In the genomic region with DNA sequence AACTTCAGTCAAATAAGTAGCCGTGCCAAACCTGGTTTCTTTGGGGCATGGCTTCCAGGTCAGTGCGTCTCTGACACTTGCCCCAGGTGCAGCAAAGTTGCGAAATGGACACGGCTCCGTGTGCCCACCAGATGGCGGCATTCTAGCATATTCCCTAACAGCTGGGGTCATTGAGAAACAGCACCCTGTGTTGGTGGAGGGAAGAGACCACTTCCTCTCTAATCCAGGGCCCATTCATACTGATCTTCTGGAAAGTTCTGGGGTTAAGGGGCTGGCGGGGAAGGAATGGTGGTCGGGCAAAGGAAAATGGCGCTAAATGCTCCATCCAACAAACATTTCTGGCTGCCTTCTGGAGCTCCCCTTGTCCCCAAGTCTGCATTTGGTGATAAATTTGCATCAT, we compare ENCODE assay signal across 9 cellular contexts.
DNase-seq lines count a peak whose midpoint lies in the region; ATAC-seq and TF ChIP-seq lines count a peak whose summit lies in the region.
"Had no signal": no experiment of that assay in that cellular context is flagged by ENCODE, and none has a peak within 500 bp of the region (broad histone marks: within the 10 kb centered on the region; RNA-seq: fewer than 3 reads in every experiment).

No MANE protein-coding gene starts in this region.

- H3K4me1 ChIP-seq in Loucy (ENCODE audit: insufficient read depth, low read length, poor library complexity, severe bottlenecking): no peaks in the 10 kb centered on the region

- H3K4me2 ChIP-seq in Loucy (ENCODE audit: low read depth, low read length, poor library complexity, severe bottlenecking): no peak overlapping the region

- no peaks in the 10 kb centered on the region for H3K36me3 Mint-ChIP-seq in T-helper 2 cell treated with Interferon-gamma antibody and Interleukin-4, amounts not matched to agents 5 μg/mL and 100 μg/mL, for 36 hours (ENCODE audit: low read depth)
- H3K36me3 Mint-ChIP-seq in brain: no peaks in the 10 kb centered on the region
- H3K36me3 Mint-ChIP-seq: activated naive CD4-positive, alpha-beta T cell treated with anti-CD3 and anti-CD28 coated beads, Interleukin-2, amount 50 U/mL, for 72 hours had no signal

- no peak overlapping the region for H3K4me3 Mint-ChIP-seq in T-helper 2 cell treated with Interferon-gamma antibody and Interleukin-4, amounts not matched to agents 5 μg/mL and 100 μg/mL, for 36 hours
- H3K4me3 Mint-ChIP-seq in brain: no peak overlapping the region

- no peak overlapping the region for H3K4me3 ChIP-seq in Loucy (ENCODE audit: low read length, poor library complexity, severe bottlenecking)

- no peaks in the 10 kb centered on the region for H4K20me1 ChIP-seq in Loucy (ENCODE audit: insufficient read depth, low read length, poor library complexity, severe bottlenecking)

- H2AFZ ChIP-seq in Loucy (ENCODE audit: low read length): no peak overlapping the region

- no peaks in the 10 kb centered on the region for H3K79me2 ChIP-seq in Loucy (ENCODE audit: insufficient read depth, low read length)

- peaks cover 7% of the 10 kb centered on the region for H3K27me3 Mint-ChIP-seq in T-helper 2 cell treated with Interferon-gamma antibody and Interleukin-4, amounts not matched to agents 5 μg/mL and 100 μg/mL, for 36 hours (ENCODE audit: low read depth)
- H3K27me3 Mint-ChIP-seq in brain: peaks cover 3% of the 10 kb centered on the region

- H3K27ac Mint-ChIP-seq in T-helper 2 cell treated with Interferon-gamma antibody and Interleukin-4, amounts not matched to agents 5 μg/mL and 100 μg/mL, for 36 hours: no peak overlapping the region
- H3K27ac Mint-ChIP-seq in brain: no peak overlapping the region
- H3K27ac Mint-ChIP-seq: activated naive CD4-positive, alpha-beta T cell treated with anti-CD3 and anti-CD28 coated beads, Interleukin-2, amount 50 U/mL, for 72 hours had no signal

- no peaks in the 10 kb centered on the region for H3K36me3 ChIP-seq in Loucy (ENCODE audit: insufficient read depth, low read length)

- TF ChIP-seq CTCF in Loucy (conservative IDR thresholded peaks at IDR 0.05; ENCODE audit: low read length): peak; percentile 91
- TF ChIP-seq CTCF in brain (conservative IDR thresholded peaks at IDR 0.05): peak; percentile 82 to 90

- H3K9me3 Mint-ChIP-seq in T-helper 2 cell treated with Interferon-gamma antibody and Interleukin-4, amounts not matched to agents 5 μg/mL and 100 μg/mL, for 36 hours: no peaks in the 10 kb centered on the region
- H3K9me3 Mint-ChIP-seq in brain: no peaks in the 10 kb centered on the region
- H3K9me3 Mint-ChIP-seq: activated naive CD4-positive, alpha-beta T cell treated with anti-CD3 and anti-CD28 coated beads, Interleukin-2, amount 50 U/mL, for 72 hours had no signal

- H3K9me2 ChIP-seq in Loucy (replicated peaks; ENCODE audit: low read depth, low read length): no peaks in the 10 kb centered on the region

- no peak overlapping the region for H3K9ac ChIP-seq in Loucy (ENCODE audit: low read depth, low read length, poor library complexity, severe bottlenecking)

- ATAC-seq in GM18868 (IDR thresholded peaks at IDR 0.05; ENCODE audit: unreplicated experiment) (no peak), HG02938 (IDR thresholded peaks at IDR 0.05; ENCODE audit: unreplicated experiment) (no peak)

- H3K9me3 ChIP-seq in Loucy (ENCODE audit: insufficient read depth, low read depth, low read length): no peaks in the 10 kb centered on the region

- H3F3A ChIP-seq in Loucy (ENCODE audit: low read depth): no peaks in the 10 kb centered on the region

- no peaks in the 10 kb centered on the region for H3K4me1 Mint-ChIP-seq in T-helper 2 cell treated with Interferon-gamma antibody and Interleukin-4, amounts not matched to agents 5 μg/mL and 100 μg/mL, for 36 hours (ENCODE audit: low read depth)
- peaks cover 7% of the 10 kb centered on the region for H3K4me1 Mint-ChIP-seq in brain

- H3K27me3 ChIP-seq in Loucy (ENCODE audit: insufficient read depth, low read length, poor library complexity, severe bottlenecking): no peaks in the 10 kb centered on the region

- DNase-seq in ELF-1 (ENCODE audit: low read depth, low spot score) (peak; percentile 84), islet precursor cell (peak; percentile 88)
- DNase-seq in T-helper 2 cell treated with Interferon-gamma antibody and Interleukin-4, amounts not matched to agents 5 μg/mL and 100 μg/mL, for 36 hours (ENCODE audit: low spot score): peak; percentile 27
- peak; percentile 42 to 47 for DNase-seq in stimulated activated CD4-positive, alpha-beta T cell treated with anti-CD3 and anti-CD28 coated beads, Interleukin-2, amount 100 ng/mL, for 48 hours

Comparison
In these comparisons a context has a peak if more than half of its experiments do, and no peak if none do; other contexts are left out.
1. DNase-seq: peak in every context shown above with its lines; median percentile 88 in islet precursor cell; 84 in ELF-1; 44 in stimulated activated CD4-positive, alpha-beta T cell treated with anti-CD3 and anti-CD28 coated beads, Interleukin-2, amount 100 ng/mL, for 48 hours; 27 in T-helper 2 cell treated with Interferon-gamma antibody and Interleukin-4, amounts not matched to agents 5 μg/mL and 100 μg/mL, for 36 hours.